ENCODE assay signal across 16 cellular contexts in genomic region chr5:134570886-134571285, GRCh38. TPM values are rescaled to one million over a fixed set of nuclear protein-coding genes. Genes with fewer than 3 reads are reported as not detected.
DNase-seq lines count a peak whose midpoint lies in the region; ATAC-seq and TF ChIP-seq lines count a peak whose summit lies in the region.
"Had no signal": no experiment of that assay in that cellular context is flagged by ENCODE, and none has a peak within 500 bp of the region (broad histone marks: within the 10 kb centered on the region; RNA-seq: fewer than 3 reads in every experiment).

No MANE protein-coding gene starts in this region.

- POLR2A ChIA-PET in RWPE1 (lab: Yijun Ruan, JAX; ENCODE audit: low non-redundant PET) = no interaction called here

- no peak overlapping the region for H3K4me3 Mint-ChIP-seq in activated T-helper 2 cell treated with anti-CD3 and anti-CD28 coated beads, Interferon-gamma antibody, Interleukin-2, Interleukin-4, amounts not matched to agents 10 μg/mL and 5 μg/mL and 100 μg/mL, durations not matched to agents 14 hours and 24 hours and 36 hours (ENCODE audit: low read depth)

- peaks cover 74% of the 10 kb centered on the region for H3K36me3 Mint-ChIP-seq in activated T-helper 2 cell treated with anti-CD3 and anti-CD28 coated beads, Interferon-gamma antibody, Interleukin-2, Interleukin-4, amounts not matched to agents 10 μg/mL and 5 μg/mL and 100 μg/mL, durations not matched to agents 14 hours and 24 hours and 36 hours (ENCODE audit: low read depth)

- H3K27ac ChIP-seq in RWPE1 = 0 out of 2 replicates have a peak overlapping the region, but pooled peaks have one; percentile 59
- H3K27ac ChIP-seq in heart left ventricle = peak overlapping the region in 11 of 12 donors; percentile 46 to 90 (median 84)
- peak overlapping the region; percentile 88 for H3K27ac ChIP-seq in psoas muscle
- H3K27ac ChIP-seq in transverse colon = no peak overlapping the region
- H3K27ac ChIP-seq: KMS-11 had no signal

- H3K4me1 ChIP-seq in heart left ventricle (peaks cover 16 to 77% (median 48%) of the 10 kb centered on the region in 12 donors), psoas muscle (peaks cover 43% of the 10 kb centered on the region), transverse colon (peaks cover 9 to 25% (median 13%) of the 10 kb centered on the region in 4 donors)

- no peaks in the 10 kb centered on the region for H3K9me3 ChIP-seq in heart left ventricle
- H3K9me3 ChIP-seq in psoas muscle = no peaks in the 10 kb centered on the region
- H3K9me3 ChIP-seq in transverse colon = no peaks in the 10 kb centered on the region

- 47 to 61% (median 49%) methylated on average over 5 to 6 of the region's 6 CpGs for WGBS in heart left ventricle, 4 donors
- 30 to 43% (median 41%) methylated on average over 6 of the region's 6 CpGs for WGBS in psoas muscle, 3 donors
- 93% methylated on average over 6 of the region's 6 CpGs; no CpG with 5 or more reads in 1 of the 2 donors for WGBS in transverse colon (ENCODE audit: low coverage in 1 of 2), 2 donors

- H3K4me3 ChIP-seq in heart left ventricle (no peak overlapping the region), psoas muscle (no peak overlapping the region), transverse colon (no peak overlapping the region)

- H3K27ac Mint-ChIP-seq in activated T-helper 2 cell treated with anti-CD3 and anti-CD28 coated beads, Interferon-gamma antibody, Interleukin-2, Interleukin-4, amounts not matched to agents 10 μg/mL and 5 μg/mL and 100 μg/mL, durations not matched to agents 14 hours and 24 hours and 36 hours = peak overlapping the region; percentile 21

- TF ChIP-seq POLR2A in heart left ventricle (IDR thresholded peaks at IDR 0.05) = no peak
- no peak for TF ChIP-seq POLR2A in transverse colon (IDR thresholded peaks at IDR 0.05)

- intact Hi-C loops in activated T-helper 2 cell treated with anti-CD3 and anti-CD28 coated beads, Interferon-gamma antibody, Interleukin-2, Interleukin-4, amounts not matched to agents 10 μg/mL and 5 μg/mL and 100 μg/mL, durations not matched to agents 14 hours and 24 hours and 36 hours (cut with micrococcal nuclease) = no loop called here
- intact Hi-C loops in heart left ventricle (cut with DNase I) (no loop called here), psoas muscle (cut with DNase I) (loop anchor here in 1 of 2 donors (10.0 kb wide), 1 partner anchor 156 kb away; the partner anchor contains the start of gene CDKN2AIPNL), transverse colon (cut with DNase I; ENCODE audit: low total_unique reads) (no loop called here)

- CTCF ChIA-PET in RWPE1 (lab: Yijun Ruan, JAX) = no interaction called here

- in situ Hi-C loops in transverse colon (cut with MboI; ENCODE audit: low pct_ligation_motif_present in 1 of 4, low pct_unique_long_range_greater_than_20kb in 1 of 4, low sequenced_read_pairs in 3 of 4) = loop anchor here in 1 of 4 donors (25.0 kb wide), 1 partner anchor 384 kb away; the partner anchor contains the start of gene SKP1

- H3K4me1 Mint-ChIP-seq in activated T-helper 2 cell treated with anti-CD3 and anti-CD28 coated beads, Interferon-gamma antibody, Interleukin-2, Interleukin-4, amounts not matched to agents 10 μg/mL and 5 μg/mL and 100 μg/mL, durations not matched to agents 14 hours and 24 hours and 36 hours (ENCODE audit: low read depth) = no peaks in the 10 kb centered on the region

- DNase-seq in RWPE1 (ENCODE audit: low spot score) = no peak
- DNase-seq in activated T-helper 2 cell treated with anti-CD3 and anti-CD28 coated beads, Interferon-gamma antibody, Interleukin-2, Interleukin-4, amounts not matched to agents 10 μg/mL and 5 μg/mL and 100 μg/mL, durations not matched to agents 14 hours and 24 hours and 36 hours (ENCODE audit: low spot score) = no peak
- DNase-seq in heart left ventricle = peak in 1 of 5 donors; percentile 81
- DNase-seq in psoas muscle = peak in 1 of 2 donors; percentile 61
- no peak for DNase-seq in putamen (ENCODE audit: low spot score)
- DNase-seq in transverse colon = no peak
- DNase-seq in SHP77 treated with DMSO at 0.1 percent for 48 hours (lab: John Stamatoyannopoulos, UW) = no peak
- DNase-seq: activated CD4-positive, alpha-beta T cell treated with anti-CD3 and anti-CD28 coated beads, Interleukin-2, amount 50 U/mL, for 48 hours; aorta; midbrain; NCI-H2081 treated with DMSO at 0.1 percent for 48 hours; NCI-H510A treated with DMSO at 0.1 percent for 48 hours; nucleus accumbens; stimulated activated CD4-positive, alpha-beta T cell treated with anti-CD3 and anti-CD28 coated beads, Interleukin-4, amount 100 ng/mL, for 1 hour had no signal

- no peaks in the 10 kb centered on the region for H3K27me3 ChIP-seq in heart left ventricle
- no peaks in the 10 kb centered on the region for H3K27me3 ChIP-seq in psoas muscle (ENCODE audit: insufficient read depth in 3 of 3, low read length in 2 of 3)
- H3K27me3 ChIP-seq in transverse colon = no peaks in the 10 kb centered on the region

- H3K27me3 Mint-ChIP-seq in activated T-helper 2 cell treated with anti-CD3 and anti-CD28 coated beads, Interferon-gamma antibody, Interleukin-2, Interleukin-4, amounts not matched to agents 10 μg/mL and 5 μg/mL and 100 μg/mL, durations not matched to agents 14 hours and 24 hours and 36 hours (ENCODE audit: low read depth) = no peaks in the 10 kb centered on the region

- no peak for TF ChIP-seq CTCF in RWPE1 (conservative IDR thresholded peaks at IDR 0.05; ENCODE audit: low read depth)
- TF ChIP-seq CTCF in heart left ventricle (IDR thresholded peaks at IDR 0.05) = no peak
- no peak for TF ChIP-seq CTCF in psoas muscle (IDR thresholded peaks at IDR 0.05)
- no peak for TF ChIP-seq CTCF in transverse colon (IDR thresholded peaks at IDR 0.05)

- H3K36me3 ChIP-seq in heart left ventricle (peaks cover 0 to 87% (median 74%) of the 10 kb centered on the region in 9 donors), psoas muscle (ENCODE audit: insufficient read depth in 1 of 2, low read depth in 1 of 2) (peaks cover 0 to 57% of the 10 kb centered on the region in 2 donors), transverse colon (peaks cover 0 to 52% (median 24%) of the 10 kb centered on the region in 4 donors)

- ATAC-seq in heart left ventricle (peak in 3 of 4 donors; percentile 6 to 40 (median 12)), psoas muscle (peak; percentile 57 to 71 (median 66)), GM21526 (IDR thresholded peaks at IDR 0.05; ENCODE audit: low FRiP score, unreplicated experiment) (no peak)

- no peak for TF ChIP-seq EP300 in transverse colon (IDR thresholded peaks at IDR 0.05; ENCODE audit: low read depth)

- H3K9me3 Mint-ChIP-seq in activated T-helper 2 cell treated with anti-CD3 and anti-CD28 coated beads, Interferon-gamma antibody, Interleukin-2, Interleukin-4, amounts not matched to agents 10 μg/mL and 5 μg/mL and 100 μg/mL, durations not matched to agents 14 hours and 24 hours and 36 hours = no peaks in the 10 kb centered on the region

RNA-seq across cellular contexts. Expression of gene JADE2, which starts 45.4 kb away (rescaled TPM):
- total RNA-seq in activated T-helper 2 cell treated with anti-CD3 and anti-CD28 coated beads, Interferon-gamma antibody, Interleukin-2, Interleukin-4, amounts not matched to agents 10 μg/mL and 5 μg/mL and 100 μg/mL, durations not matched to agents 14 hours and 24 hours and 36 hours = 76.8 and 81.2 TPM in 2 replicates
- total RNA-seq in heart left ventricle = 10 to 100 TPM; 22.8 to 54.8 (median 33.9) TPM
- polyA plus RNA-seq in heart left ventricle = 10 to 100 TPM in 1 of 2 donors, 1 to 10 TPM in 1; 8.3 to 17.1 TPM
- 10 to 100 TPM in 3 of 4 donors, 1 to 10 TPM in 1; 10.0 to 15.1 (median 14.4) TPM for total RNA-seq in psoas muscle
- 10 to 100 TPM in 1 of 3 donors, 1 to 10 TPM in 2; 5.0 to 10.1 (median 6.0) TPM for polyA plus RNA-seq in psoas muscle
- 10 to 100 TPM; 36.6 to 50.1 (median 41.4) TPM for total RNA-seq in transverse colon

Comparison
In these comparisons a context has a peak if more than half of its experiments do, and no peak if none do; other contexts are left out.
1. H3K27ac ChIP-seq: peak in RWPE1 (single experiment), heart left ventricle (11 of 12) and psoas muscle (single experiment); none in transverse colon (0 of 4).